In the genomic region with DNA sequence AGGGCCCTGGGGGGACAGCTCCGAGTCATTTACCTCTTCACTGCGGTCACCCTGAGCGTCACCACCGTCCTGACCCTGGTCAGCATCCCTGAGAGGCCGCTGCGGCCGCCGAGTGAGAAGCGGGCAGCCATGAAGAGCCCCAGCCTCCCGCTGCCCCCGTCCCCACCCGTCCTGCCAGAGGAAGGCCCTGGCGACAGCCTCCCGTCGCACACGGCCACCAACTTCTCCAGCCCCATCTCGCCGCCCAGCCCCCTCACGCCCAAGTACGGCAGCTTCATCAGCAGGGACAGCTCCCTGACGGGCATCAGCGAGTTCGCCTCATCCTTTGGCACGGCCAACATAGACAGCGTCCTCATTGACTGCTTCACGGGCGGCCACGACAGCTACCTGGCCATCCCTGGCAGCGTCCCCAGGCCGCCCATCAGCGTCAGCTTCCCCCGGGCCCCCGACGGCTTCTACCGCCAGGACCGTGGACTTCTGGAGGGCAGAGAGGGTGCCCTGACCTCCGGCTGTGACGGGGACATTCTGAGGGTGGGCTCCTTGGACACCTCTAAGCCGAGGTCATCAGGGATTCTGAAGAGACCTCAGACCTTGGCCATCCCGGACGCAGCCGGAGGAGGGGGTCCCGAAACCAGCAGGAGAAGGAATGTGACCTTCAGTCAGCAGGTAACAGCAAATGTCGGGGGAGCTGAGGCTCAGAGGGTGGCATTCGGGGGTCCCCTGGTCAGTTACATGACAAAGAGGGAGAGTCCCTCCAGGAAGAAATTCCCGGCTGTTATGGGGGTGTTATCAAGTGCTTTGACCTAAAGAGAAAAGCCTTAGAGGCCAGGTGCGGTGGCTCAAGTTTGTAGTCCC, we compare ENCODE assay signal across 31 cellular contexts.
"Had no signal": no experiment of that assay in that cellular context is flagged by ENCODE, and none has a peak within 500 bp of the region (broad histone marks: within the 10 kb centered on the region; RNA-seq: fewer than 3 reads in every experiment).

No MANE protein-coding gene starts in this region.

- DNase-seq: activated B cell treated with CpG ODN at 0.5 μM for 24 hours; activated CD8-positive, alpha-beta memory T cell treated with anti-CD3 and anti-CD28 coated beads, Interleukin-2, amount 10 ng/mL, durations not matched to agents 7 days and 5 days; activated CD8-positive, alpha-beta T cell treated with anti-CD3 and anti-CD28 coated beads, Interleukin-2, amount 10 ng/mL, durations not matched to agents 7 days and 5 days; activated effector memory CD4-positive, alpha-beta T cell treated with Interleukin-2 at 50 U/mL for 16 hours; activated naive CD4-positive, alpha-beta T cell treated with Interleukin-2 at 50 U/mL for 16 hours; activated T-cell treated with anti-CD3 and anti-CD28 coated beads for 4 hours; activated T-cell treated with anti-CD3 and anti-CD28 coated beads, Interleukin-2, amount 50 U/mL, for 72 hours; adrenal gland; aorta; body of pancreas; cerebellar nuclear complex; colonic mucosa; effector memory CD4-positive, alpha-beta T cell; erythroblast; lower lobe of right lung; mesenchymal stem cell; naive thymus-derived CD8-positive, alpha-beta T cell; stimulated activated CD4-positive, alpha-beta T cell treated with anti-CD3 and anti-CD28 coated beads, Interleukin-12 subunit alpha, Interleukin-12 subunit beta, amount 100 ng/mL, for 4 hours; stimulated activated CD4-positive, alpha-beta T cell treated with anti-CD3 and anti-CD28 coated beads, Interleukin-4, amount 100 ng/mL, for 24 hours; stimulated activated naive B cell treated with anti-CD40 and anti-IgM and Interleukin-4, amounts not matched to agents 10 μg/mL and 1 μg/mL and 100 μg/mL, for 72 hours; stomach; SW 1271; T-helper 2 cell; thyroid gland had no signal

- H2AFZ ChIP-seq: hepatocyte, neural progenitor cell had no signal

- H3K79me2 ChIP-seq: hepatocyte had no signal

- H3K27me3 Mint-ChIP-seq: activated B cell treated with CpG ODN at 0.5 μM for 24 hours; activated CD8-positive, alpha-beta memory T cell treated with anti-CD3 and anti-CD28 coated beads, Interleukin-2, amount 10 ng/mL, durations not matched to agents 7 days and 5 days; activated naive CD8-positive, alpha-beta T cell; naive thymus-derived CD8-positive, alpha-beta T cell; stimulated activated naive B cell treated with anti-CD40 and anti-IgM and Interleukin-4, amounts not matched to agents 10 μg/mL and 1 μg/mL and 100 μg/mL, for 72 hours had no signal

- H3K4me3 ChIP-seq: adrenal gland, body of pancreas, colonic mucosa, gastroesophageal sphincter, hepatocyte, lower lobe of right lung, neural progenitor cell, skin epidermis, stomach, thyroid gland had no signal

- H3K9ac ChIP-seq: neural progenitor cell had no signal

- H3K9me3 ChIP-seq: adrenal gland, body of pancreas, colonic mucosa, gastroesophageal sphincter, lower lobe of right lung, stomach, thyroid gland had no signal

- ATAC-seq: activated CD8-positive, alpha-beta memory T cell treated with anti-CD3 and anti-CD28 coated beads, Interleukin-2, amount 10 ng/mL, durations not matched to agents 7 days and 5 days; activated CD8-positive, alpha-beta T cell treated with anti-CD3 and anti-CD28 coated beads, Interleukin-2, amount 10 ng/mL, durations not matched to agents 7 days and 5 days; activated T-cell treated with anti-CD3 and anti-CD28 coated beads, Interleukin-2, amount 50 U/mL, for 72 hours; body of pancreas; gastroesophageal sphincter; left lobe of liver; naive thymus-derived CD8-positive, alpha-beta T cell; sciatic nerve; stimulated activated naive B cell treated with anti-CD40 and anti-IgM and Interleukin-4, amounts not matched to agents 10 μg/mL and 1 μg/mL and 100 μg/mL, for 72 hours had no signal

- H3K4me1 ChIP-seq: adrenal gland, body of pancreas, colonic mucosa, gastroesophageal sphincter, lower lobe of right lung, neural progenitor cell, stomach, thyroid gland had no signal

- H3K4me2 ChIP-seq: hepatocyte, neural progenitor cell had no signal

- H3K4me3 Mint-ChIP-seq: activated B cell treated with CpG ODN at 0.5 μM for 24 hours; activated CD8-positive, alpha-beta memory T cell treated with anti-CD3 and anti-CD28 coated beads, Interleukin-2, amount 10 ng/mL, durations not matched to agents 7 days and 5 days; activated CD8-positive, alpha-beta T cell treated with anti-CD3 and anti-CD28 coated beads, Interleukin-2, amount 10 ng/mL, durations not matched to agents 7 days and 5 days; activated naive CD8-positive, alpha-beta T cell; activated T-cell treated with anti-CD3 and anti-CD28 coated beads, Interleukin-2, amount 50 U/mL, for 72 hours; naive thymus-derived CD8-positive, alpha-beta T cell; neural progenitor cell; stimulated activated naive B cell treated with anti-CD40 and anti-IgM and Interleukin-4, amounts not matched to agents 10 μg/mL and 1 μg/mL and 100 μg/mL, for 72 hours had no signal

- H3K36me3 ChIP-seq: adrenal gland, colonic mucosa, lower lobe of right lung, neural progenitor cell, thyroid gland had no signal

- H3K36me3 Mint-ChIP-seq: activated CD8-positive, alpha-beta memory T cell treated with anti-CD3 and anti-CD28 coated beads, Interleukin-2, amount 10 ng/mL, durations not matched to agents 7 days and 5 days; activated naive CD8-positive, alpha-beta T cell had no signal

- H3K27ac Mint-ChIP-seq: activated B cell treated with CpG ODN at 0.5 μM for 24 hours; activated CD8-positive, alpha-beta memory T cell treated with anti-CD3 and anti-CD28 coated beads, Interleukin-2, amount 10 ng/mL, durations not matched to agents 7 days and 5 days; activated CD8-positive, alpha-beta T cell treated with anti-CD3 and anti-CD28 coated beads, Interleukin-2, amount 10 ng/mL, durations not matched to agents 7 days and 5 days; activated naive CD8-positive, alpha-beta T cell; activated T-cell treated with anti-CD3 and anti-CD28 coated beads, Interleukin-2, amount 50 U/mL, for 72 hours; naive thymus-derived CD8-positive, alpha-beta T cell; neural progenitor cell; stimulated activated naive B cell treated with anti-CD40 and anti-IgM and Interleukin-4, amounts not matched to agents 10 μg/mL and 1 μg/mL and 100 μg/mL, for 72 hours had no signal

- H3K9me3 Mint-ChIP-seq: activated B cell treated with CpG ODN at 0.5 μM for 24 hours; activated T-cell treated with anti-CD3 and anti-CD28 coated beads, Interleukin-2, amount 50 U/mL, for 72 hours; naive thymus-derived CD8-positive, alpha-beta T cell; neural progenitor cell; stimulated activated naive B cell treated with anti-CD40 and anti-IgM and Interleukin-4, amounts not matched to agents 10 μg/mL and 1 μg/mL and 100 μg/mL, for 72 hours had no signal

- H3K27me3 ChIP-seq: adrenal gland, body of pancreas, colonic mucosa, gastroesophageal sphincter, hepatocyte, neural progenitor cell, stomach, thyroid gland had no signal

- H3K27ac ChIP-seq: adrenal gland, body of pancreas, colonic mucosa, gastroesophageal sphincter, hepatocyte, lower lobe of right lung, neural progenitor cell, skin epidermis, stomach, thyroid gland had no signal

- H3K4me1 Mint-ChIP-seq: activated B cell treated with CpG ODN at 0.5 μM for 24 hours; naive thymus-derived CD8-positive, alpha-beta T cell; stimulated activated naive B cell treated with anti-CD40 and anti-IgM and Interleukin-4, amounts not matched to agents 10 μg/mL and 1 μg/mL and 100 μg/mL, for 72 hours had no signal
